28 cellular contexts compared by ENCODE assay signal in the genomic region with DNA sequence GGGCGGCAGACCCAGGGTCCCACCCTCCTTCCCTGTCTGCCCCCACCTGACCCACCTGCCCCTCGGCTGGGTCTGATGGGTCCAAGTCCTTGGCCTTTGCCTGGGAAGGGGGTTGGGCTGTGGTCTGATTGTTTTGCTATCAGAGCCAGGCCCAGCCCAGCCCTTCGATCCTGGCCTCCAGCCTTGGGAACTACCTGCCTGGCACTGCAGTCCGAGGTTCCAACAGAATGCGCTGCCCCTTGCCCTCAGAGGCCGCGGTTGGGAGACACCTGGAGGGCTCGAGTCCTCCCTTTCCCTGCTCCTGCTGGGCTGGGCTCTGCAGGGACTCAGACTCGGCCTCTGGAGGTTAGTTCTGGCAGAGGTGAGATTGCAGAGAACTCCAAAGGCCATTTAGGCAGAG. TPM values are rescaled to one million over a fixed set of nuclear protein-coding genes. Genes with fewer than 3 reads are reported as not detected.
DNase-seq lines count a peak whose midpoint lies in the region; ATAC-seq and TF ChIP-seq lines count a peak whose summit lies in the region.
"Had no signal": no experiment of that assay in that cellular context is flagged by ENCODE, and none has a peak within 500 bp of the region (broad histone marks: within the 10 kb centered on the region; RNA-seq: fewer than 3 reads in every experiment).

No MANE protein-coding gene starts in this region.

- no peak for TF ChIP-seq CTCF in natural killer cell (IDR thresholded peaks at IDR 0.05)
- TF ChIP-seq CTCF in hepatocyte (IDR thresholded peaks at IDR 0.05; ENCODE audit: poor library complexity): no peak
- no peak for TF ChIP-seq CTCF in lower leg skin (IDR thresholded peaks at IDR 0.05)

- no peak overlapping the region for H2AFZ ChIP-seq in hepatocyte

- ATAC-seq in natural killer cell (no peak), GM21423 (IDR thresholded peaks at IDR 0.05; ENCODE audit: unreplicated experiment) (no peak), GM21529 (IDR thresholded peaks at IDR 0.05; ENCODE audit: unreplicated experiment) (no peak)
- ATAC-seq in natural killer cell treated with Interleukin-12 subunit alpha and Interleukin-12 subunit beta and Interleukin-15 and Interleukin-18, amount 100 ng/mL, for 72 hours: no peak
- ATAC-seq: HCT116 had no signal

- 49% methylated on average over 9 of the region's 9 CpGs for WGBS in hepatocyte (ENCODE audit: low lambda C conversion rate, missing lambda C conversion rate)
- WGBS in lower leg skin, 2 donors: 51 to 59% methylated on average over 9 of the region's 9 CpGs

- H3K4me1 Mint-ChIP-seq in natural killer cell: peaks cover 7 to 24% of the 10 kb centered on the region in 2 donors
- H3K4me1 Mint-ChIP-seq in natural killer cell treated with Interleukin-12 subunit alpha and Interleukin-12 subunit beta and Interleukin-15 and Interleukin-18, amount 100 ng/mL, for 72 hours (ENCODE audit: low read depth in 2 of 2): peaks cover 7 to 19% of the 10 kb centered on the region in 2 donors

- H3K27ac ChIP-seq in hepatocyte (no peak overlapping the region), muscle layer of duodenum (ENCODE audit: low read length) (peak overlapping the region; percentile 23)
- H3K27ac ChIP-seq: 22Rv1, C4-2B, RWPE1 had no signal

- no peaks in the 10 kb centered on the region for H3K27me3 ChIP-seq in hepatocyte
- H3K27me3 ChIP-seq in muscle layer of duodenum (ENCODE audit: low read depth, low read length): no peaks in the 10 kb centered on the region

- H3K4me2 ChIP-seq in hepatocyte: no peak overlapping the region

- H4K20me1 ChIP-seq in hepatocyte (ENCODE audit: insufficient read depth, poor library complexity, severe bottlenecking): no peaks in the 10 kb centered on the region

- H3K4me1 ChIP-seq in hepatocyte (ENCODE audit: insufficient read depth) (no peaks in the 10 kb centered on the region), muscle layer of duodenum (ENCODE audit: control insufficient read depth in 1 of 2, insufficient read depth in 2 of 2, low read length in 2 of 2) (peaks cover 0 to 11% of the 10 kb centered on the region in 2 donors)

- no peaks in the 10 kb centered on the region for H3K36me3 ChIP-seq in hepatocyte (replicated peaks; ENCODE audit: insufficient read depth, low read depth)
- no peaks in the 10 kb centered on the region for H3K36me3 ChIP-seq in muscle layer of duodenum (ENCODE audit: control insufficient read depth in 1 of 2, insufficient read depth in 2 of 2, low read length in 2 of 2)

- H3K36me3 Mint-ChIP-seq in natural killer cell: no peaks in the 10 kb centered on the region
- H3K36me3 Mint-ChIP-seq in natural killer cell treated with Interleukin-12 subunit alpha and Interleukin-12 subunit beta and Interleukin-15 and Interleukin-18, amount 100 ng/mL, for 72 hours: no peaks in the 10 kb centered on the region

- H3K9me2 ChIP-seq in hepatocyte (replicated peaks; ENCODE audit: insufficient read depth): no peaks in the 10 kb centered on the region

- peak overlapping the region; percentile 12 to 52 for H3K27ac Mint-ChIP-seq in natural killer cell
- no peak overlapping the region for H3K27ac Mint-ChIP-seq in natural killer cell treated with Interleukin-12 subunit alpha and Interleukin-12 subunit beta and Interleukin-15 and Interleukin-18, amount 100 ng/mL, for 72 hours
- H3K27ac Mint-ChIP-seq: B cell had no signal

- no peak overlapping the region for H3K4me3 Mint-ChIP-seq in natural killer cell
- no peak overlapping the region for H3K4me3 Mint-ChIP-seq in natural killer cell treated with Interleukin-12 subunit alpha and Interleukin-12 subunit beta and Interleukin-15 and Interleukin-18, amount 100 ng/mL, for 72 hours
- H3K4me3 Mint-ChIP-seq: B cell had no signal

- intact Hi-C loops in natural killer cell (cut with micrococcal nuclease): no loop called here
- intact Hi-C loops in lower leg skin (cut with DNase I; ENCODE audit: low total_unique reads): no loop called here

- no peak overlapping the region for H3K4me3 ChIP-seq in hepatocyte
- H3K4me3 ChIP-seq in muscle layer of duodenum (ENCODE audit: low read depth in 1 of 2, low read length in 2 of 2): peak overlapping the region in 1 of 2 donors; percentile 42
- H3K4me3 ChIP-seq in lower leg skin (ENCODE audit: low read depth, poor library complexity, severe bottlenecking): no peak overlapping the region

- H3K27me3 Mint-ChIP-seq in natural killer cell (ENCODE audit: low read depth in 2 of 2): no peaks in the 10 kb centered on the region
- no peaks in the 10 kb centered on the region for H3K27me3 Mint-ChIP-seq in natural killer cell treated with Interleukin-12 subunit alpha and Interleukin-12 subunit beta and Interleukin-15 and Interleukin-18, amount 100 ng/mL, for 72 hours
- H3K27me3 Mint-ChIP-seq: B cell had no signal

- DNase-seq in natural killer cell (no peak), hepatocyte (ENCODE audit: low spot score) (peak; percentile 39), lower leg skin (ENCODE audit: low spot score in 2 of 2) (no peak), NCI-H1417 treated with DMSO at 0.1 percent for 48 hours (lab: John Stamatoyannopoulos, UW) (no peak)
- DNase-seq in natural killer cell treated with Interleukin-12 subunit alpha and Interleukin-12 subunit beta and Interleukin-15 and Interleukin-18, amount 100 ng/mL, for 72 hours (ENCODE audit: low spot score): no peak
- DNase-seq: Calu3, DMS153, DND-41, GOT3, KBM-7, MV-4-11, NCI-H1105, NCI-H2029, NCI-H446, NCI-H524 treated with DMSO at 0.1 percent for 48 hours, NCI-H774, SHP77 had no signal

- no peaks in the 10 kb centered on the region for H3K9me3 ChIP-seq in hepatocyte (ENCODE audit: low read depth)
- H3K9me3 ChIP-seq in muscle layer of duodenum (ENCODE audit: control insufficient read depth in 1 of 2, low read length in 2 of 2): no peaks in the 10 kb centered on the region

- TF ChIP-seq POLR2A in lower leg skin (IDR thresholded peaks at IDR 0.05): no peak

- H3K79me2 ChIP-seq in hepatocyte: no peaks in the 10 kb centered on the region

- H3K9me3 Mint-ChIP-seq in natural killer cell: no peaks in the 10 kb centered on the region
- no peaks in the 10 kb centered on the region for H3K9me3 Mint-ChIP-seq in natural killer cell treated with Interleukin-12 subunit alpha and Interleukin-12 subunit beta and Interleukin-15 and Interleukin-18, amount 100 ng/mL, for 72 hours

RNA-seq across cellular contexts. Expression of a gene that starts 1.6 kb away (rescaled TPM):
- total RNA-seq in natural killer cell: under 1 TPM in 1 of 3 donors, not detected in 2; 0.28 TPM
- total RNA-seq in natural killer cell treated with Interleukin-12 subunit alpha and Interleukin-12 subunit beta and Interleukin-15 and Interleukin-18, amount 100 ng/mL, for 72 hours: under 1 TPM in 1 of 2 donors, not detected in 1; 0.71 TPM
- 1.2 TPM in 1 of 2 replicates, not detected in the other for total RNA-seq in hepatocyte
- polyA plus RNA-seq in hepatocyte: 2.1 TPM in 1 of 2 replicates, not detected in the other
- under 1 TPM in 1 of 4 donors, not detected in 3; 0.81 TPM for total RNA-seq in lower leg skin
- total RNA-seq: B cell, Calu3, LHCN-M2, MCF 10A, SK-MEL-5 had no signal

RNA-seq across cellular contexts. Expression of a gene that starts 48.7 kb away (rescaled TPM):
- total RNA-seq in natural killer cell (10 to 100 TPM; 36.9 to 43.9 (median 43.8) TPM), hepatocyte (57.7 and 59.5 TPM in 2 replicates), lower leg skin (10 to 100 TPM; 24.8 to 49.2 (median 30.9) TPM)
- total RNA-seq in natural killer cell treated with Interleukin-12 subunit alpha and Interleukin-12 subunit beta and Interleukin-15 and Interleukin-18, amount 100 ng/mL, for 72 hours: 100 to 1,000 TPM; 124 to 137 TPM
- polyA plus RNA-seq in hepatocyte: 88.1 and 89.9 TPM in 2 replicates

Comparison
In these comparisons a context has a peak if more than half of its experiments do, and no peak if none do; other contexts are left out.
1. H3K27ac Mint-ChIP-seq: peak in natural killer cell (2 of 2); none in natural killer cell treated with Interleukin-12 subunit alpha and Interleukin-12 subunit beta and Interleukin-15 and Interleukin-18, amount 100 ng/mL, for 72 hours (0 of 2).